1 cellular context compared by ENCODE assay signal in the genomic region with DNA sequence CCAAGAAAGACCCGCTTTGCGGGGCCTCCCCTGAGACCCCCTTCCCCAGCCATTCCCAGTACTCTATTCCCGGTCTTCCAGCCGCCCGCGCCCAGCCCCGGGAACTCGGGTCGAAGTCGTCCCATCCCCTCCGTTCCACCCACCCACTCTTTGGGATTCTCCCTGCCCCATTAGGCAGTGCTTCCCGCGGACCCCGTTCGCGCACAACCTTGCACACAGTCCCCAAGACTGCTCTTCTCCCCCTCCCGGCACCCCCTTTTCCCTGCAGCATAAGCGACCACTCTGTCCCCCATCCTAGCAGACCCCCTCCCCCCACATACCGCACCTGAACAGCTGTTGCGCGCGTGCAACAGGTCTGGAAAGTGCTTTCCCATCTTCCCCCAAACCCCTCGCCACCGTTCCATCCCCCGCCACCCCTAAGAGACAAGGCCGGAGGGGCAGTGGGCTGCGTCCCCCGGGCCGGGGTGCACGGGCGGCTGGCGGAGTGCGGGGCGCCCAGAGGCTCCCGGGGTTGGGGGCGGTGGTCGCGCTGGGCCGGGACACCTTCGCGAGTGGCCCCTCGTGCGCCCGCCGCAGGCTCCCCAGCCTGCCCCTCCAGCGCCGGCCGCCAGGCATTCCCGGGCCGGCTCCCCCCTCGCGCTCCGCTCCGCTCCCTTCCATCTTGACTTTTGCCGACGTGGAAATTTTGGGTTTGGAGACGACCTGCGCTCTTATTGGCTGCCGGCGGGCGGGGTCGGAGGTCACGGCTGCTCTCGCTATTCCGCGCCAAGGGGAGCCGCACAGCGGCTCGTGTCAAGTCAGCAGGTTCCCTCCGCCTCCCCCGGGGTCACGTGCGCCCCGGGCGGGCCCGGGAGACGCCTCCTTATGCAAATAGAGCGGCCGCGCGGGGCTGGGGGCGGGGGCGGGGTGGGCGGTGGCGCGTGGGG.
TF ChIP-seq lines count a peak whose summit lies in the region.

No MANE protein-coding gene starts in this region.

TF ChIP-seq in H1, 55 proteins besides CTCF, POLR2A, EP300 and RAD21 (continued from another document and continues in another):
- no peak for TF ChIP-seq CEBPB (IDR thresholded peaks at IDR 0.05; ENCODE audit: low read depth, low read length)
- no peak for TF ChIP-seq RNF2 (IDR thresholded peaks at IDR 0.05; ENCODE audit: borderline replicate concordance, low read depth, low read length, missing control alignments, poor library complexity, severe bottlenecking)
- no peak for TF ChIP-seq GTF2F1 (IDR thresholded peaks at IDR 0.05; ENCODE audit: borderline replicate concordance, low read depth, low read length)
- TF ChIP-seq MAFK (IDR thresholded peaks at IDR 0.05; ENCODE audit: low read depth, low read length), result peak; percentile 19; the same call in 1 of the 2 replicates
- peak in 1 of 2 experiments; percentile 69; a peak in 2 of 4 replicates for TF ChIP-seq SIN3A (conservative IDR thresholded peaks at IDR 0.05 in 1 of 2, IDR thresholded peaks at IDR 0.05 in 1 of 2; ENCODE audit: low read depth in 1 of 2, low read length in 2 of 2)
- peak; percentile 36; the same call in 1 of the 2 replicates for TF ChIP-seq KDM1A (IDR thresholded peaks at IDR 0.05; ENCODE audit: borderline replicate concordance, low read length)
- TF ChIP-seq NANOG (IDR thresholded peaks at IDR 0.05; ENCODE audit: insufficient read depth, low read depth, low read length, poor library complexity, severe bottlenecking), result no peak
- no peak for TF ChIP-seq KDM4A (IDR thresholded peaks at IDR 0.05; ENCODE audit: low read depth, low read length, severe bottlenecking)
- no peak for TF ChIP-seq SIX5 (IDR thresholded peaks at IDR 0.05; ENCODE audit: low read depth, low read length)
- TF ChIP-seq, protein P1, sequence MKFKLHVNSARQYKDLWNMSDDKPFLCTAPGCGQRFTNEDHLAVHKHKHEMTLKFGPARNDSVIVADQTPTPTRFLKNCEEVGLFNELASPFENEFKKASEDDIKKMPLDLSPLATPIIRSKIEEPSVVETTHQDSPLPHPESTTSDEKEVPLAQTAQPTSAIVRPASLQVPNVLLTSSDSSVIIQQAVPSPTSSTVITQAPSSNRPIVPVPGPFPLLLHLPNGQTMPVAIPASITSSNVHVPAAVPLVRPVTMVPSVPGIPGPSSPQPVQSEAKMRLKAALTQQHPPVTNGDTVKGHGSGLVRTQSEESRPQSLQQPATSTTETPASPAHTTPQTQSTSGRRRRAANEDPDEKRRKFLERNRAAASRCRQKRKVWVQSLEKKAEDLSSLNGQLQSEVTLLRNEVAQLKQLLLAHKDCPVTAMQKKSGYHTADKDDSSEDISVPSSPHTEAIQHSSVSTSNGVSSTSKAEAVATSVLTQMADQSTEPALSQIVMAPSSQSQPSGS (IDR thresholded peaks at IDR 0.05; ENCODE audit: low read length), result no peak
- no peak for TF ChIP-seq JUND (IDR thresholded peaks at IDR 0.05; ENCODE audit: low read length)
- TF ChIP-seq SP2 (IDR thresholded peaks at IDR 0.05; ENCODE audit: low read length), result no peak
- TF ChIP-seq POLR2AphosphoS5 (IDR thresholded peaks at IDR 0.05; ENCODE audit: low read depth, low read length), result peak; percentile 43
- TF ChIP-seq RBBP5 (IDR thresholded peaks at IDR 0.05; ENCODE audit: borderline replicate concordance, low read depth, low read length), result no peak; the same call in 1 of the 2 replicates
- peak; percentile 15; the same call in 1 of the 2 replicates for TF ChIP-seq SUZ12 (IDR thresholded peaks at IDR 0.05; ENCODE audit: low read length)
- TF ChIP-seq ASH2L (IDR thresholded peaks at IDR 0.05; ENCODE audit: low read length), result peak; percentile 77
- no peak for TF ChIP-seq FOSL1 (IDR thresholded peaks at IDR 0.05; ENCODE audit: insufficient read depth, low read depth, low read length)
- no peak for TF ChIP-seq BRCA1 (IDR thresholded peaks at IDR 0.05; ENCODE audit: low read depth, low read length)
- TF ChIP-seq TAF1 (IDR thresholded peaks at IDR 0.05; ENCODE audit: low read depth, low read length), result peak; percentile 70
- TF ChIP-seq, protein P2, sequence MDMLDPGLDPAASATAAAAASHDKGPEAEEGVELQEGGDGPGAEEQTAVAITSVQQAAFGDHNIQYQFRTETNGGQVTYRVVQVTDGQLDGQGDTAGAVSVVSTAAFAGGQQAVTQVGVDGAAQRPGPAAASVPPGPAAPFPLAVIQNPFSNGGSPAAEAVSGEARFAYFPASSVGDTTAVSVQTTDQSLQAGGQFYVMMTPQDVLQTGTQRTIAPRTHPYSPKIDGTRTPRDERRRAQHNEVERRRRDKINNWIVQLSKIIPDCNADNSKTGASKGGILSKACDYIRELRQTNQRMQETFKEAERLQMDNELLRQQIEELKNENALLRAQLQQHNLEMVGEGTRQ (IDR thresholded peaks at IDR 0.05; ENCODE audit: low read length), result peak; percentile 86
- TF ChIP-seq EZH2 (IDR thresholded peaks at IDR 0.05; ENCODE audit: low read depth, low read length, severe bottlenecking), result no peak
- no peak for TF ChIP-seq SAP30 (IDR thresholded peaks at IDR 0.05; ENCODE audit: insufficient read depth, insufficient replicate concordance, low read length)
- TF ChIP-seq SP1 (IDR thresholded peaks at IDR 0.05; ENCODE audit: low read depth, low read length), result peak; percentile 97
- TF ChIP-seq, protein P3, sequence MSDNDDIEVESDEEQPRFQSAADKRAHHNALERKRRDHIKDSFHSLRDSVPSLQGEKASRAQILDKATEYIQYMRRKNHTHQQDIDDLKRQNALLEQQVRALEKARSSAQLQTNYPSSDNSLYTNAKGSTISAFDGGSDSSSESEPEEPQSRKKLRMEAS (IDR thresholded peaks at IDR 0.05), result no peak; the same call in none of the 2 replicates
- TF ChIP-seq CREB1 (IDR thresholded peaks at IDR 0.05), result peak; percentile 64
- no peak for TF ChIP-seq ZNF274 (IDR thresholded peaks at IDR 0.05; ENCODE audit: borderline replicate concordance, extremely low read depth, low read length)
- no peak for TF ChIP-seq SRF (IDR thresholded peaks at IDR 0.05; ENCODE audit: low read depth, low read length)
- TF ChIP-seq CBX5 (IDR thresholded peaks at IDR 0.05; ENCODE audit: low read depth, low read length), result no peak
- 0 out of 2 replicates have a peak, but pooled peaks have one; percentile 3 for TF ChIP-seq BACH1 (IDR thresholded peaks at IDR 0.05; ENCODE audit: low read length)
- no peak for TF ChIP-seq GABPA (IDR thresholded peaks at IDR 0.05; ENCODE audit: borderline replicate concordance, insufficient read depth, low read length)
- no peak for TF ChIP-seq CTBP2 (IDR thresholded peaks at IDR 0.05; ENCODE audit: borderline replicate concordance, insufficient read depth, insufficient read length, low read length)
- TF ChIP-seq CBX8 (IDR thresholded peaks at IDR 0.05; ENCODE audit: borderline replicate concordance, low read depth, low read length), result no peak
- no peak for TF ChIP-seq CHD1 (IDR thresholded peaks at IDR 0.05; ENCODE audit: low read depth, low read length)
- 0 out of 2 replicates have a peak, but pooled peaks have one; percentile 32 for TF ChIP-seq E2F6 (IDR thresholded peaks at IDR 0.05)
- TF ChIP-seq RFX5 (IDR thresholded peaks at IDR 0.05; ENCODE audit: borderline replicate concordance, low read depth, low read length), result peak; percentile 26; the same call in 1 of the 2 replicates
- no peak for TF ChIP-seq BCL11A (IDR thresholded peaks at IDR 0.05; ENCODE audit: low read depth in 2 of 2, low read length in 2 of 2)
- TF ChIP-seq PHF8 (conservative IDR thresholded peaks at IDR 0.05; ENCODE audit: low read depth, low read length), result peak; percentile 55
- TF ChIP-seq POU5F1 (IDR thresholded peaks at IDR 0.05; ENCODE audit: low read depth, low read length), result no peak
- no peak for TF ChIP-seq CHD2 (IDR thresholded peaks at IDR 0.05; ENCODE audit: low read length)
- peak; percentile 56 for TF ChIP-seq TBP (IDR thresholded peaks at IDR 0.05; ENCODE audit: low read depth, low read length)
- no peak for TF ChIP-seq JUN (IDR thresholded peaks at IDR 0.05; ENCODE audit: low read depth, low read length)
- TF ChIP-seq HDAC2 (IDR thresholded peaks at IDR 0.05; ENCODE audit: borderline replicate concordance in 1 of 2, low read depth in 2 of 2, low read length in 2 of 2), result peak; percentile 15 to 53; a peak in 1 of 4 replicates
- peak; percentile 78; the same call in 1 of the 2 replicates for TF ChIP-seq EGR1 (IDR thresholded peaks at IDR 0.05; ENCODE audit: borderline replicate concordance, low read depth, low read length)
- no peak for TF ChIP-seq RXRA (IDR thresholded peaks at IDR 0.05; ENCODE audit: insufficient read depth, low read depth, low read length)
- peak; percentile 37; the same call in 1 of the 2 replicates for TF ChIP-seq TEAD4 (IDR thresholded peaks at IDR 0.05; ENCODE audit: low read depth, low read length)
- TF ChIP-seq ATF3 (IDR thresholded peaks at IDR 0.05; ENCODE audit: insufficient read depth, low read depth, low read length), result no peak; the same call in 1 of the 2 replicates
- no peak for TF ChIP-seq HDAC6 (IDR thresholded peaks at IDR 0.05; ENCODE audit: low read depth, low read length)
- no peak for TF ChIP-seq SIRT6 (IDR thresholded peaks at IDR 0.05; ENCODE audit: low read length)
- no peak for TF ChIP-seq SP4 (IDR thresholded peaks at IDR 0.05; ENCODE audit: low read length)
- TF ChIP-seq YY1 (IDR thresholded peaks at IDR 0.05; ENCODE audit: low read depth, low read length), result peak; percentile 67; the same call in 1 of the 2 replicates
- 0 out of 2 replicates have a peak, but pooled peaks have one; percentile 9 for TF ChIP-seq TCF12 (IDR thresholded peaks at IDR 0.05; ENCODE audit: low read depth, low read length)
- TF ChIP-seq, protein P4, sequence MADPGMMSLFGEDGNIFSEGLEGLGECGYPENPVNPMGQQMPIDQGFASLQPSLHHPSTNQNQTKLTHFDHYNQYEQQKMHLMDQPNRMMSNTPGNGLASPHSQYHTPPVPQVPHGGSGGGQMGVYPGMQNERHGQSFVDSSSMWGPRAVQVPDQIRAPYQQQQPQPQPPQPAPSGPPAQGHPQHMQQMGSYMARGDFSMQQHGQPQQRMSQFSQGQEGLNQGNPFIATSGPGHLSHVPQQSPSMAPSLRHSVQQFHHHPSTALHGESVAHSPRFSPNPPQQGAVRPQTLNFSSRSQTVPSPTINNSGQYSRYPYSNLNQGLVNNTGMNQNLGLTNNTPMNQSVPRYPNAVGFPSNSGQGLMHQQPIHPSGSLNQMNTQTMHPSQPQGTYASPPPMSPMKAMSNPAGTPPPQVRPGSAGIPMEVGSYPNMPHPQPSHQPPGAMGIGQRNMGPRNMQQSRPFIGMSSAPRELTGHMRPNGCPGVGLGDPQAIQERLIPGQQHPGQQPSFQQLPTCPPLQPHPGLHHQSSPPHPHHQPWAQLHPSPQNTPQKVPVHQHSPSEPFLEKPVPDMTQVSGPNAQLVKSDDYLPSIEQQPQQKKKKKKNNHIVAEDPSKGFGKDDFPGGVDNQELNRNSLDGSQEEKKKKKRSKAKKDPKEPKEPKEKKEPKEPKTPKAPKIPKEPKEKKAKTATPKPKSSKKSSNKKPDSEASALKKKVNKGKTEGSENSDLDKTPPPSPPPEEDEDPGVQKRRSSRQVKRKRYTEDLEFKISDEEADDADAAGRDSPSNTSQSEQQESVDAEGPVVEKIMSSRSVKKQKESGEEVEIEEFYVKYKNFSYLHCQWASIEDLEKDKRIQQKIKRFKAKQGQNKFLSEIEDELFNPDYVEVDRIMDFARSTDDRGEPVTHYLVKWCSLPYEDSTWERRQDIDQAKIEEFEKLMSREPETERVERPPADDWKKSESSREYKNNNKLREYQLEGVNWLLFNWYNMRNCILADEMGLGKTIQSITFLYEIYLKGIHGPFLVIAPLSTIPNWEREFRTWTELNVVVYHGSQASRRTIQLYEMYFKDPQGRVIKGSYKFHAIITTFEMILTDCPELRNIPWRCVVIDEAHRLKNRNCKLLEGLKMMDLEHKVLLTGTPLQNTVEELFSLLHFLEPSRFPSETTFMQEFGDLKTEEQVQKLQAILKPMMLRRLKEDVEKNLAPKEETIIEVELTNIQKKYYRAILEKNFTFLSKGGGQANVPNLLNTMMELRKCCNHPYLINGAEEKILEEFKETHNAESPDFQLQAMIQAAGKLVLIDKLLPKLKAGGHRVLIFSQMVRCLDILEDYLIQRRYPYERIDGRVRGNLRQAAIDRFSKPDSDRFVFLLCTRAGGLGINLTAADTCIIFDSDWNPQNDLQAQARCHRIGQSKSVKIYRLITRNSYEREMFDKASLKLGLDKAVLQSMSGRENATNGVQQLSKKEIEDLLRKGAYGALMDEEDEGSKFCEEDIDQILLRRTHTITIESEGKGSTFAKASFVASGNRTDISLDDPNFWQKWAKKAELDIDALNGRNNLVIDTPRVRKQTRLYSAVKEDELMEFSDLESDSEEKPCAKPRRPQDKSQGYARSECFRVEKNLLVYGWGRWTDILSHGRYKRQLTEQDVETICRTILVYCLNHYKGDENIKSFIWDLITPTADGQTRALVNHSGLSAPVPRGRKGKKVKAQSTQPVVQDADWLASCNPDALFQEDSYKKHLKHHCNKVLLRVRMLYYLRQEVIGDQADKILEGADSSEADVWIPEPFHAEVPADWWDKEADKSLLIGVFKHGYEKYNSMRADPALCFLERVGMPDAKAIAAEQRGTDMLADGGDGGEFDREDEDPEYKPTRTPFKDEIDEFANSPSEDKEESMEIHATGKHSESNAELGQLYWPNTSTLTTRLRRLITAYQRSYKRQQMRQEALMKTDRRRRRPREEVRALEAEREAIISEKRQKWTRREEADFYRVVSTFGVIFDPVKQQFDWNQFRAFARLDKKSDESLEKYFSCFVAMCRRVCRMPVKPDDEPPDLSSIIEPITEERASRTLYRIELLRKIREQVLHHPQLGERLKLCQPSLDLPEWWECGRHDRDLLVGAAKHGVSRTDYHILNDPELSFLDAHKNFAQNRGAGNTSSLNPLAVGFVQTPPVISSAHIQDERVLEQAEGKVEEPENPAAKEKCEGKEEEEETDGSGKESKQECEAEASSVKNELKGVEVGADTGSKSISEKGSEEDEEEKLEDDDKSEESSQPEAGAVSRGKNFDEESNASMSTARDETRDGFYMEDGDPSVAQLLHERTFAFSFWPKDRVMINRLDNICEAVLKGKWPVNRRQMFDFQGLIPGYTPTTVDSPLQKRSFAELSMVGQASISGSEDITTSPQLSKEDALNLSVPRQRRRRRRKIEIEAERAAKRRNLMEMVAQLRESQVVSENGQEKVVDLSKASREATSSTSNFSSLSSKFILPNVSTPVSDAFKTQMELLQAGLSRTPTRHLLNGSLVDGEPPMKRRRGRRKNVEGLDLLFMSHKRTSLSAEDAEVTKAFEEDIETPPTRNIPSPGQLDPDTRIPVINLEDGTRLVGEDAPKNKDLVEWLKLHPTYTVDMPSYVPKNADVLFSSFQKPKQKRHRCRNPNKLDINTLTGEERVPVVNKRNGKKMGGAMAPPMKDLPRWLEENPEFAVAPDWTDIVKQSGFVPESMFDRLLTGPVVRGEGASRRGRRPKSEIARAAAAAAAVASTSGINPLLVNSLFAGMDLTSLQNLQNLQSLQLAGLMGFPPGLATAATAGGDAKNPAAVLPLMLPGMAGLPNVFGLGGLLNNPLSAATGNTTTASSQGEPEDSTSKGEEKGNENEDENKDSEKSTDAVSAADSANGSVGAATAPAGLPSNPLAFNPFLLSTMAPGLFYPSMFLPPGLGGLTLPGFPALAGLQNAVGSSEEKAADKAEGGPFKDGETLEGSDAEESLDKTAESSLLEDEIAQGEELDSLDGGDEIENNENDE (IDR thresholded peaks at IDR 0.05; ENCODE audit: insufficient replicate concordance, low read length), result no peak
